ENCODE assay signal across 17 cellular contexts in the genomic region with DNA sequence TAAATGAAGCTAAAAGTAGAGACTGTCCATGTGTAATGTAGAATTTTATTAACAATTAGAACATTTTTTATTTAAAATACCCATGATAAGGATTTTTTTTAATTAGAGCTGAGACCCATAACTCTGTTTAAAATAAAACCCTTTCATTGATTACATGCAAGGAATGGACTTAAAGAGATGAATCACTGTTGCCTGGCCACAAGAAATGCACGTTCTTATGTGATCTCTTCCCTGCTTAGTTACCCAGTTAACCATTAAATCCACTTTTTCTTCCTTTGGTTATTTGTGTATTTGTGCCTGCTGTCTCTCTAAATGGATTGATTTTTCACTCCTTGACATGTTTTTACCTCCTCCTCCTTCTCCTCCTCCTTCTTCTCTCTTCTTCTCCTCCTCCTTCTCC.
DNase-seq lines count a peak whose midpoint lies in the region; ATAC-seq and TF ChIP-seq lines count a peak whose summit lies in the region.
"Had no signal": no experiment of that assay in that cellular context is flagged by ENCODE, and none has a peak within 500 bp of the region (broad histone marks: within the 10 kb centered on the region; RNA-seq: fewer than 3 reads in every experiment).

No MANE protein-coding gene starts in this region.

- no peaks in the 10 kb centered on the region for H3K36me3 Mint-ChIP-seq in stimulated activated memory B cell treated with anti-CD40 and anti-IgM and Interleukin-4, amounts not matched to agents 10 μg/mL and 1 μg/mL and 100 μg/mL, for 72 hours
- H3K36me3 Mint-ChIP-seq: CD4-positive, CD25-positive, alpha-beta regulatory T cell; CD8-positive, alpha-beta memory T cell had no signal

- no peaks in the 10 kb centered on the region for H3K36me3 ChIP-seq in sigmoid colon
- H3K36me3 ChIP-seq: BE2C had no signal

- H3K27me3 Mint-ChIP-seq in stimulated activated memory B cell treated with anti-CD40 and anti-IgM and Interleukin-4, amounts not matched to agents 10 μg/mL and 1 μg/mL and 100 μg/mL, for 72 hours = no peaks in the 10 kb centered on the region
- H3K27me3 Mint-ChIP-seq: CD4-positive, CD25-positive, alpha-beta regulatory T cell had no signal

- TF ChIP-seq CTCF in astrocyte of the spinal cord (IDR thresholded peaks at IDR 0.05; ENCODE audit: low read depth, low read length) (no peak), sigmoid colon (IDR thresholded peaks at IDR 0.05) (no peak)

- no peak overlapping the region for H3K27ac ChIP-seq in sigmoid colon
- H3K27ac ChIP-seq: HL-60 had no signal

- DNase-seq in ELR (ENCODE audit: low read depth) (peak; percentile 12), astrocyte of the spinal cord (ENCODE audit: low read depth, low spot score) (peak; percentile 10), iris pigment epithelial cell (ENCODE audit: low read depth) (peak; percentile 1), renal cortical epithelial cell (ENCODE audit: low read depth) (peak; percentile 87), sigmoid colon (no peak), SHP77 treated with DMSO at 0.1 percent for 48 hours (lab: John Stamatoyannopoulos, UW) (no peak)
- DNase-seq: BE2C; C1 segment of cervical spinal cord; CD4-positive, CD25-positive, alpha-beta regulatory T cell; CD8-positive, alpha-beta memory T cell; COR-L47; GF-D8; HCEC 1CT; IMR-90 had no signal

- ATAC-seq in stimulated activated memory B cell treated with anti-CD40 and anti-IgM and Interleukin-4, amounts not matched to agents 10 μg/mL and 1 μg/mL and 100 μg/mL, for 72 hours = no peak
- ATAC-seq: GM23338 had no signal

- H3K4me1 Mint-ChIP-seq in stimulated activated memory B cell treated with anti-CD40 and anti-IgM and Interleukin-4, amounts not matched to agents 10 μg/mL and 1 μg/mL and 100 μg/mL, for 72 hours = no peaks in the 10 kb centered on the region
- H3K4me1 Mint-ChIP-seq: CD4-positive, CD25-positive, alpha-beta regulatory T cell; CD8-positive, alpha-beta memory T cell had no signal

- no peaks in the 10 kb centered on the region for H3K9me3 ChIP-seq in sigmoid colon
- H3K9me3 ChIP-seq: BE2C had no signal

- no peaks in the 10 kb centered on the region for H3K4me1 ChIP-seq in sigmoid colon
- H3K4me1 ChIP-seq: BE2C had no signal

- 14 to 61% methylated on average over 1 of the region's 1 CpG for WGBS in sigmoid colon, 2 donors

- no peak overlapping the region for H3K27ac Mint-ChIP-seq in stimulated activated memory B cell treated with anti-CD40 and anti-IgM and Interleukin-4, amounts not matched to agents 10 μg/mL and 1 μg/mL and 100 μg/mL, for 72 hours
- H3K27ac Mint-ChIP-seq: CD4-positive, CD25-positive, alpha-beta regulatory T cell; CD8-positive, alpha-beta memory T cell; GM23338 had no signal

- intact Hi-C loops in sigmoid colon (cut with DNase I) = no loop called here

- no peaks in the 10 kb centered on the region for H3K27me3 ChIP-seq in sigmoid colon
- H3K27me3 ChIP-seq: BE2C had no signal

- peaks cover 7% of the 10 kb centered on the region for H3K9me3 Mint-ChIP-seq in stimulated activated memory B cell treated with anti-CD40 and anti-IgM and Interleukin-4, amounts not matched to agents 10 μg/mL and 1 μg/mL and 100 μg/mL, for 72 hours

- no peak for TF ChIP-seq POLR2A in sigmoid colon (IDR thresholded peaks at IDR 0.05)

- in situ Hi-C loops in astrocyte of the spinal cord (cut with HindIII; ENCODE audit: low sequenced_read_pairs) = no loop called here

- H3K4me3 Mint-ChIP-seq in stimulated activated memory B cell treated with anti-CD40 and anti-IgM and Interleukin-4, amounts not matched to agents 10 μg/mL and 1 μg/mL and 100 μg/mL, for 72 hours = no peak overlapping the region
- H3K4me3 Mint-ChIP-seq: CD4-positive, CD25-positive, alpha-beta regulatory T cell; CD8-positive, alpha-beta memory T cell; GM23338 had no signal

- no peak overlapping the region for H3K4me3 ChIP-seq in astrocyte of the spinal cord (ENCODE audit: low read depth, low read length)
- H3K4me3 ChIP-seq in sigmoid colon = no peak overlapping the region
- H3K4me3 ChIP-seq: GM23338 had no signal

- TF ChIP-seq EP300 in sigmoid colon (IDR thresholded peaks at IDR 0.05) = no peak

Comparison
In these comparisons a context has a peak if more than half of its experiments do, and no peak if none do; other contexts are left out.
1. DNase-seq: peak in ELR (single experiment), astrocyte of the spinal cord (single experiment), iris pigment epithelial cell (single experiment) and renal cortical epithelial cell (single experiment); none in sigmoid colon (single experiment) and SHP77 treated with DMSO at 0.1 percent for 48 hours (single experiment).